Comparison of ENCODE assay signal across 14 cellular contexts in the genomic region with DNA sequence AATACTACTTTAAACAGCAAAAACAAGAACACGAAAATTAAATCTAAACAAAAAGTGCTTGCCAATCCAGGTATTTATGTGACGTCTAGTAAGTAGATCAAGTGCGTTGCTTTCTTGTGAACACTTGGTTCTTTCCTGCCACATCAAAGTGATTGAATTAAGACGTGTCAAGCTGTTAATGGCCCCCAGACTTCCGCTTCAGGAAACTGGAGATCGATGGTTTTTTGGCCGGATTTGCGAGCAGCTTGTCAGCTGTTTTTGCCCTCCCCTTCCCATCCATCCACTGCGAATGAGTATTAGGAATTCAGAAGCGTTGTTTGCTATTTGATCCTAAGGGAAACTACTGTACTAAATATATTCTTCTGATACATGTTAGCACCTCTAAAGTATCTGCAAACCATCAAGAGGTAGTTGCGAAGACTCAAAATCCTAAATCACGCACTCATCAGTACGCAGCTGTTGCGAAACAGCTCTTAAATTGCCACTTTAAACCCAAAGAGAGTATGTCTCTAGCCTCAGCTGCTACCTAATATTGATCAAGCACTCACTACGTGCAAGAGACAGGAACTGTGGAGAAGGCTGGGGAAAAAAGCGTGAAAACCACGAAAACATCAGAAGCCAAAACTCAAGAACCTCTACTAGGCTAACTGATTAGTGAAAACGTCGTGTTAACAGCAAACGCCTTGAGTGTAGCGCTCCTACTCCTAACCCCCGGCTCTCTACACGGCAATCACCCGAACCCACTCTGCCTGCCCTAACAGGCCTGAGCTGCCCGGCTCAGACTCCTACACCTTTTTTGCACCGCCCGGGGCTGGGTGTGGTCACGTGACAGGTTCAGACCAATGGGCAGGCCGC. TPM values are rescaled to one million over a fixed set of nuclear protein-coding genes. Genes with fewer than 3 reads are reported as not detected.
A peak's percentile ranks its signal among the peaks of the same experiment; 100 is the strongest.
DNase-seq lines count a peak whose midpoint lies in the region; ATAC-seq and TF ChIP-seq lines count a peak whose summit lies in the region.
"Had no signal": no experiment of that assay in that cellular context is flagged by ENCODE, and none has a peak within 500 bp of the region (broad histone marks: within the 10 kb centered on the region; RNA-seq: fewer than 3 reads in every experiment).

No MANE protein-coding gene starts in this region.

- H3K9me3 ChIP-seq in mucosa of descending colon (no peaks in the 10 kb centered on the region), adrenal gland (replicated peaks in 1 of 3) (no peaks in the 10 kb centered on the region)
- H3K9me3 ChIP-seq: gastroesophageal sphincter had no signal

- peak overlapping the region; percentile 59 for H3K27ac Mint-ChIP-seq in activated T-helper 1 cell treated with anti-CD3 and anti-CD28 coated beads, Interleukin-12 subunit alpha, Interleukin-12 subunit beta, Interleukin-2, Interleukin-4 antibody, amounts not matched to agents 30 ng/mL and 10 ng/mL and 1 ng/mL, durations not matched to agents 14 hours and 24 hours and 36 hours

- no peak overlapping the region for H3K27ac ChIP-seq in adrenal gland
- H3K27ac ChIP-seq: gastroesophageal sphincter had no signal

- H3K27me3 Mint-ChIP-seq in activated T-helper 1 cell treated with anti-CD3 and anti-CD28 coated beads, Interleukin-12 subunit alpha, Interleukin-12 subunit beta, Interleukin-2, Interleukin-4 antibody, amounts not matched to agents 30 ng/mL and 10 ng/mL and 1 ng/mL, durations not matched to agents 14 hours and 24 hours and 36 hours (ENCODE audit: insufficient read depth), result no peaks in the 10 kb centered on the region

- peaks cover 1% of the 10 kb centered on the region for H3K36me3 Mint-ChIP-seq in activated T-helper 1 cell treated with anti-CD3 and anti-CD28 coated beads, Interleukin-12 subunit alpha, Interleukin-12 subunit beta, Interleukin-2, Interleukin-4 antibody, amounts not matched to agents 30 ng/mL and 10 ng/mL and 1 ng/mL, durations not matched to agents 14 hours and 24 hours and 36 hours (ENCODE audit: low read depth)

- TF ChIP-seq CTCF in NB4 (IDR thresholded peaks at IDR 0.05; ENCODE audit: low read depth, low read length) (no peak), mucosa of descending colon (IDR thresholded peaks at IDR 0.05) (no peak), adrenal gland (IDR thresholded peaks at IDR 0.05) (no peak)

- H3K4me3 Mint-ChIP-seq in activated T-helper 1 cell treated with anti-CD3 and anti-CD28 coated beads, Interleukin-12 subunit alpha, Interleukin-12 subunit beta, Interleukin-2, Interleukin-4 antibody, amounts not matched to agents 30 ng/mL and 10 ng/mL and 1 ng/mL, durations not matched to agents 14 hours and 24 hours and 36 hours, result peak overlapping the region; percentile 31

- H3K36me3 ChIP-seq in mucosa of descending colon (ENCODE audit: low read depth) (no peaks in the 10 kb centered on the region), adrenal gland (replicated peaks in 1 of 2) (no peaks in the 10 kb centered on the region)
- H3K36me3 ChIP-seq: gastroesophageal sphincter had no signal

- TF ChIP-seq POLR2A in NB4 (IDR thresholded peaks at IDR 0.05; ENCODE audit: extremely low read depth, insufficient read length), result no peak
- no peak for TF ChIP-seq POLR2A in adrenal gland (IDR thresholded peaks at IDR 0.05)

- no peaks in the 10 kb centered on the region for H3K27me3 ChIP-seq in adrenal gland
- H3K27me3 ChIP-seq: gastroesophageal sphincter had no signal

- WGBS in adrenal gland, 4 donors, result 74 to 81% (median 80%) methylated on average over 29 of the region's 29 CpGs

- H3K4me3 ChIP-seq in NB4 (ENCODE audit: low read depth, low read length) (no peak overlapping the region), mucosa of descending colon (no peak overlapping the region), adrenal gland (no peak overlapping the region)
- H3K4me3 ChIP-seq: gastroesophageal sphincter had no signal

- H3K4me1 ChIP-seq in mucosa of descending colon (ENCODE audit: low read depth) (no peaks in the 10 kb centered on the region), adrenal gland (replicated peaks in 1 of 2) (no peaks in the 10 kb centered on the region)
- H3K4me1 ChIP-seq: gastroesophageal sphincter had no signal

- H3K9me3 Mint-ChIP-seq in activated T-helper 1 cell treated with anti-CD3 and anti-CD28 coated beads, Interleukin-12 subunit alpha, Interleukin-12 subunit beta, Interleukin-2, Interleukin-4 antibody, amounts not matched to agents 30 ng/mL and 10 ng/mL and 1 ng/mL, durations not matched to agents 14 hours and 24 hours and 36 hours, result no peaks in the 10 kb centered on the region

- DNase-seq in ELF-1 (ENCODE audit: low read depth, low spot score) (peak; percentile 82), NB4 (ENCODE audit: low read depth) (peak; percentile 2), mucosa of descending colon (peak in 1 of 3 donors; percentile 4), adrenal gland (no peak)
- DNase-seq in activated T-helper 1 cell treated with anti-CD3 and anti-CD28 coated beads, Interleukin-12 subunit alpha, Interleukin-12 subunit beta, Interleukin-2, Interleukin-4 antibody, amounts not matched to agents 30 ng/mL and 10 ng/mL and 1 ng/mL, durations not matched to agents 14 hours and 24 hours and 36 hours (ENCODE audit: low spot score), result peak; percentile 43
- DNase-seq: Calu3, cortex of kidney, retina, SIG-M5 had no signal

- peaks cover 23% of the 10 kb centered on the region for H3K4me1 Mint-ChIP-seq in activated T-helper 1 cell treated with anti-CD3 and anti-CD28 coated beads, Interleukin-12 subunit alpha, Interleukin-12 subunit beta, Interleukin-2, Interleukin-4 antibody, amounts not matched to agents 30 ng/mL and 10 ng/mL and 1 ng/mL, durations not matched to agents 14 hours and 24 hours and 36 hours (ENCODE audit: low read depth)

- intact Hi-C loops in activated T-helper 1 cell treated with anti-CD3 and anti-CD28 coated beads, Interleukin-12 subunit alpha, Interleukin-12 subunit beta, Interleukin-2, Interleukin-4 antibody, amounts not matched to agents 30 ng/mL and 10 ng/mL and 1 ng/mL, durations not matched to agents 14 hours and 24 hours and 36 hours (cut with micrococcal nuclease), result no loop called here
- intact Hi-C loops in mucosa of descending colon (cut with DNase I, micrococcal nuclease) (no loop called here), adrenal gland (cut with DNase I) (loop anchor here in 1 of 2 donors (10.0 kb wide), 1 partner anchor 146 kb away; no protein-coding TSS in a partner anchor)

- ATAC-seq in mucosa of descending colon, result peak; percentile 58
- ATAC-seq in HG02610 (IDR thresholded peaks at IDR 0.05; ENCODE audit: unreplicated experiment), result no peak
- no peak for ATAC-seq in GM18870 (IDR thresholded peaks at IDR 0.05; ENCODE audit: unreplicated experiment)
- no peak for ATAC-seq in HG02678 (IDR thresholded peaks at IDR 0.05; ENCODE audit: unreplicated experiment)
- ATAC-seq: gastroesophageal sphincter had no signal

RNA-seq across cellular contexts. Expression of a gene that starts 0.5 kb away (rescaled TPM):
- not detected in 2 replicates for total RNA-seq in activated T-helper 1 cell treated with anti-CD3 and anti-CD28 coated beads, Interleukin-12 subunit alpha, Interleukin-12 subunit beta, Interleukin-2, Interleukin-4 antibody, amounts not matched to agents 30 ng/mL and 10 ng/mL and 1 ng/mL, durations not matched to agents 14 hours and 24 hours and 36 hours
- total RNA-seq in mucosa of descending colon (not detected), adrenal gland (not detected)
- polyA plus RNA-seq in adrenal gland, result not detected
- total RNA-seq: Calu3, gastroesophageal sphincter, lung microvascular endothelial cell had no signal

Comparison
In these comparisons a context has a peak if more than half of its experiments do, and no peak if none do; other contexts are left out.
1. DNase-seq: peak in ELF-1 (single experiment), NB4 (single experiment) and activated T-helper 1 cell treated with anti-CD3 and anti-CD28 coated beads, Interleukin-12 subunit alpha, Interleukin-12 subunit beta, Interleukin-2, Interleukin-4 antibody, amounts not matched to agents 30 ng/mL and 10 ng/mL and 1 ng/mL, durations not matched to agents 14 hours and 24 hours and 36 hours (single experiment); none in adrenal gland (0 of 7).